19 cellular contexts compared by ENCODE assay signal in the genomic region with DNA sequence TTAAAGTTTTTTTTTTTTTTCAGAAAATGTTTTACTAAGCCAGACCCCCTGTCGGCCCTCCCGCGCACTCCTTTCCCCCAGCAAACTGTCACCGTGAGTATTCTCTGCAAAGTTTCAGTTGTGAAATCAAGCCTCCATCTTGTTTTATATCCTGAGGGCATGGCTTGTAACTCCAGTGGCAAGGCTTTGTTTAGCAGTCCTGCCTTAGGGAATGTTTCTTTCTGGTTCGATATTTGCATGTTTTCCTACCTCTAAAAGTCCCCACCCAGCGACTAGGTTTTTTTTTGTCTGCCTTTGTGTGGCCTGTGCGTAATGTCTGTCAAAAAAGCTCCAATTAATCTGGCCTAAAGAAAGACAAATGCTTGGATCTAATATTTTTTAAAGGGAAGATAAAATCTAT.
"Had no signal": no experiment of that assay in that cellular context is flagged by ENCODE, and none has a peak within 500 bp of the region (broad histone marks: within the 10 kb centered on the region; RNA-seq: fewer than 3 reads in every experiment).

No MANE protein-coding gene starts in this region.

- H3K27me3 Mint-ChIP-seq: activated CD4-positive, alpha-beta T cell treated with anti-CD3 and anti-CD28 coated beads for 36 hours; stimulated activated naive CD8-positive, alpha-beta T cell treated with anti-CD3 and anti-CD28 coated beads, Interleukin-15, Interleukin-2, amounts not matched to agents 100 ng/mL and 50 ng/mL, for 24 hours had no signal

- H3K4me1 ChIP-seq: adrenal gland, esophagus muscularis mucosa, right lobe of liver, transverse colon had no signal

- H3K27ac Mint-ChIP-seq: activated CD4-positive, alpha-beta T cell treated with anti-CD3 and anti-CD28 coated beads for 36 hours; activated naive CD4-positive, alpha-beta T cell treated with anti-CD3 and anti-CD28 coated beads, Interleukin-2, amount 50 U/mL, for 72 hours; activated T-helper 1 cell treated with anti-CD3 and anti-CD28 coated beads, Interleukin-12 subunit alpha, Interleukin-12 subunit beta, Interleukin-2, Interleukin-4 antibody, amounts not matched to agents 30 ng/mL and 10 ng/mL and 1 ng/mL, durations not matched to agents 14 hours and 24 hours and 36 hours; stimulated activated naive CD8-positive, alpha-beta T cell treated with anti-CD3 and anti-CD28 coated beads, Interleukin-15, Interleukin-2, amounts not matched to agents 100 ng/mL and 50 ng/mL, for 24 hours had no signal

- H3K9me3 ChIP-seq: adrenal gland, esophagus muscularis mucosa, ovary, right lobe of liver, transverse colon had no signal

- DNase-seq: activated CD4-positive, alpha-beta T cell treated with anti-CD3 and anti-CD28 coated beads for 36 hours; activated CD4-positive, alpha-beta T cell treated with anti-CD3 and anti-CD28 coated beads, Interleukin-2, amount 50 U/mL, for 48 hours; activated gamma-delta T cell treated with Interleukin-2 at 50 U/mL for 16 hours; adrenal gland; cerebellar nuclear complex; cortex of kidney; islet precursor cell; ovary; right lobe of liver; small intestine; stimulated activated CD4-positive, alpha-beta T cell treated with anti-CD3 and anti-CD28 coated beads, Interleukin-15, amount 100 ng/mL, for 24 hours; stimulated activated CD4-positive, alpha-beta T cell treated with anti-CD3 and anti-CD28 coated beads, Interleukin-2, amount 100 ng/mL, for 48 hours; T-helper 2 cell; transverse colon had no signal

- H3K4me3 Mint-ChIP-seq: activated CD4-positive, alpha-beta T cell treated with anti-CD3 and anti-CD28 coated beads for 36 hours; activated T-helper 1 cell treated with anti-CD3 and anti-CD28 coated beads, Interleukin-12 subunit alpha, Interleukin-12 subunit beta, Interleukin-2, Interleukin-4 antibody, amounts not matched to agents 30 ng/mL and 10 ng/mL and 1 ng/mL, durations not matched to agents 14 hours and 24 hours and 36 hours; stimulated activated naive CD8-positive, alpha-beta T cell treated with anti-CD3 and anti-CD28 coated beads, Interleukin-15, Interleukin-2, amounts not matched to agents 100 ng/mL and 50 ng/mL, for 24 hours had no signal

- H3K36me3 Mint-ChIP-seq: activated naive CD4-positive, alpha-beta T cell treated with anti-CD3 and anti-CD28 coated beads, Interleukin-2, amount 50 U/mL, for 72 hours had no signal

- H3K36me3 ChIP-seq: adrenal gland, esophagus muscularis mucosa, ovary, right lobe of liver, transverse colon had no signal

- H3K9me3 Mint-ChIP-seq: activated T-helper 1 cell treated with anti-CD3 and anti-CD28 coated beads, Interleukin-12 subunit alpha, Interleukin-12 subunit beta, Interleukin-2, Interleukin-4 antibody, amounts not matched to agents 30 ng/mL and 10 ng/mL and 1 ng/mL, durations not matched to agents 14 hours and 24 hours and 36 hours; stimulated activated naive CD8-positive, alpha-beta T cell treated with anti-CD3 and anti-CD28 coated beads, Interleukin-15, Interleukin-2, amounts not matched to agents 100 ng/mL and 50 ng/mL, for 24 hours had no signal

- H3K27me3 ChIP-seq: adrenal gland, esophagus muscularis mucosa, ovary, right lobe of liver, transverse colon had no signal

- H3K4me1 Mint-ChIP-seq: activated CD4-positive, alpha-beta T cell treated with anti-CD3 and anti-CD28 coated beads for 36 hours had no signal

- H3K4me3 ChIP-seq: adrenal gland, esophagus muscularis mucosa, lung, ovary, right lobe of liver, transverse colon had no signal

- ATAC-seq: activated CD4-positive, alpha-beta T cell treated with anti-CD3 and anti-CD28 coated beads for 36 hours; activated naive CD4-positive, alpha-beta T cell treated with anti-CD3 and anti-CD28 coated beads, Interleukin-2, amount 50 U/mL, for 72 hours; right lobe of liver had no signal
